In genomic region chr11:57653162-57653561, GRCh38 we compare ENCODE assay signal across 16 cellular contexts. TPM values are rescaled to one million over a fixed set of nuclear protein-coding genes. Genes with fewer than 3 reads are reported as not detected.
DNase-seq lines count a peak whose midpoint lies in the region; ATAC-seq and TF ChIP-seq lines count a peak whose summit lies in the region.
"Had no signal": no experiment of that assay in that cellular context is flagged by ENCODE, and none has a peak within 500 bp of the region (broad histone marks: within the 10 kb centered on the region; RNA-seq: fewer than 3 reads in every experiment).

No MANE protein-coding gene starts in this region.

- H3K4me3 ChIP-seq in MM.1S (ENCODE audit: low read length) (0 out of 2 replicates have a peak overlapping the region, but pooled peaks have one; percentile 22), adipocyte (ENCODE audit: low read length) (peak overlapping the region; percentile 57), neural progenitor cell (no peak overlapping the region)
- H3K4me3 ChIP-seq: left lung, upper lobe of left lung had no signal

- no peaks in the 10 kb centered on the region for H3K9me2 ChIP-seq in MM.1S (replicated peaks; ENCODE audit: insufficient read depth, low read length)

- no peak for TF ChIP-seq CTCF in MM.1S (IDR thresholded peaks at IDR 0.05; ENCODE audit: low read length)
- no peak for TF ChIP-seq CTCF in neural progenitor cell (IDR thresholded peaks at IDR 0.05)

- peaks cover 19% of the 10 kb centered on the region for H3K4me1 ChIP-seq in MM.1S (ENCODE audit: low read length)
- peaks cover 26% of the 10 kb centered on the region for H3K4me1 ChIP-seq in adipocyte (ENCODE audit: control insufficient read depth, insufficient read depth, low read length)
- H3K4me1 ChIP-seq in neural progenitor cell = peaks cover 42% of the 10 kb centered on the region

- no peak for DNase-seq in T-helper 2 cell treated with Interferon-gamma antibody and Interleukin-4, amounts not matched to agents 5 μg/mL and 100 μg/mL, for 36 hours (ENCODE audit: low spot score)
- DNase-seq in T-helper 2 cell = no peak
- no peak for DNase-seq in MM.1S
- no peak for DNase-seq in adipocyte (ENCODE audit: low read depth)
- no peak for DNase-seq in neural progenitor cell (ENCODE audit: low spot score)
- no peak for DNase-seq in cerebellum (ENCODE audit: low spot score)
- DNase-seq: activated CD4-positive, alpha-beta T cell treated with anti-CD3 and anti-CD28 coated beads for 1 hour; COR-L47; left lung; NCI-H1105 treated with DMSO at 0.1 percent for 48 hours; NCI-H345; stimulated activated CD4-positive, alpha-beta T cell treated with anti-CD3 and anti-CD28 coated beads, Interleukin-2, amount 100 ng/mL, for 24 hours; upper lobe of left lung had no signal

- H3F3A ChIP-seq in MM.1S (ENCODE audit: insufficient read depth, low read length) = peaks cover 7% of the 10 kb centered on the region
- H3F3A ChIP-seq in neural progenitor cell (ENCODE audit: low read depth) = peaks cover 58% of the 10 kb centered on the region

- no peak overlapping the region for H3K27ac ChIP-seq in MM.1S (ENCODE audit: low read length)
- no peak overlapping the region for H3K27ac ChIP-seq in neural progenitor cell
- H3K27ac ChIP-seq: upper lobe of left lung had no signal

- H3K36me3 ChIP-seq in MM.1S (replicated peaks; ENCODE audit: insufficient read depth, low read length) (no peaks in the 10 kb centered on the region), adipocyte (ENCODE audit: control insufficient read depth, insufficient read depth, low read length, severe bottlenecking) (no peaks in the 10 kb centered on the region), neural progenitor cell (no peaks in the 10 kb centered on the region)
- H3K36me3 ChIP-seq: left lung, upper lobe of left lung had no signal

- H3K4me3 Mint-ChIP-seq in T-helper 2 cell treated with Interferon-gamma antibody and Interleukin-4, amounts not matched to agents 5 μg/mL and 100 μg/mL, for 36 hours = peak overlapping the region; percentile 2
- H3K4me3 Mint-ChIP-seq in neural progenitor cell = no peak overlapping the region

- H3K79me2 ChIP-seq in MM.1S (ENCODE audit: low read length) (peaks cover 6% of the 10 kb centered on the region), neural progenitor cell (ENCODE audit: low read depth) (peaks cover 6% of the 10 kb centered on the region)

- H2AFZ ChIP-seq in MM.1S (ENCODE audit: low read length) (peak overlapping the region; percentile 59), neural progenitor cell (replicated peaks) (no peak overlapping the region)

- H3K9me3 ChIP-seq in MM.1S (replicated peaks; ENCODE audit: insufficient read depth, low read length) = no peaks in the 10 kb centered on the region
- no peaks in the 10 kb centered on the region for H3K9me3 ChIP-seq in adipocyte (ENCODE audit: control insufficient read depth, low read length)
- H3K9me3 ChIP-seq in neural progenitor cell (ENCODE audit: low read depth) = no peaks in the 10 kb centered on the region
- H3K9me3 ChIP-seq: left lung, upper lobe of left lung had no signal

- peaks cover 14% of the 10 kb centered on the region for H3K27me3 Mint-ChIP-seq in T-helper 2 cell treated with Interferon-gamma antibody and Interleukin-4, amounts not matched to agents 5 μg/mL and 100 μg/mL, for 36 hours (ENCODE audit: low read depth)
- peaks cover 16% of the 10 kb centered on the region for H3K27me3 Mint-ChIP-seq in neural progenitor cell (ENCODE audit: insufficient read depth, low read depth)

- no peak for ATAC-seq in GM18868 (IDR thresholded peaks at IDR 0.05; ENCODE audit: unreplicated experiment)
- no peak for ATAC-seq in HG02840 (IDR thresholded peaks at IDR 0.05; ENCODE audit: low FRiP score, unreplicated experiment)
- ATAC-seq: left lung had no signal

- H3K27me3 ChIP-seq in MM.1S (replicated peaks; ENCODE audit: insufficient read depth, low read length) (peaks cover 10% of the 10 kb centered on the region), adipocyte (replicated peaks; ENCODE audit: control insufficient read depth, insufficient read depth, low read length) (no peaks in the 10 kb centered on the region), neural progenitor cell (peaks cover 18% of the 10 kb centered on the region)

- H3K36me3 Mint-ChIP-seq in T-helper 2 cell treated with Interferon-gamma antibody and Interleukin-4, amounts not matched to agents 5 μg/mL and 100 μg/mL, for 36 hours (ENCODE audit: low read depth) = peaks cover 3% of the 10 kb centered on the region
- H3K36me3 Mint-ChIP-seq in neural progenitor cell = no peaks in the 10 kb centered on the region

- H3K9ac ChIP-seq in MM.1S (ENCODE audit: low read length) = no peak overlapping the region
- peak overlapping the region; percentile 70 for H3K9ac ChIP-seq in adipocyte (ENCODE audit: low read length)
- no peak overlapping the region for H3K9ac ChIP-seq in neural progenitor cell

- H3K27ac Mint-ChIP-seq in T-helper 2 cell treated with Interferon-gamma antibody and Interleukin-4, amounts not matched to agents 5 μg/mL and 100 μg/mL, for 36 hours = peak overlapping the region; percentile 3
- H3K27ac Mint-ChIP-seq in neural progenitor cell = no peak overlapping the region

- peak overlapping the region; percentile 35 for H3K4me2 ChIP-seq in MM.1S (ENCODE audit: low read depth, low read length)
- H3K4me2 ChIP-seq in neural progenitor cell = peak overlapping the region; percentile 36

- H3K4me1 Mint-ChIP-seq in T-helper 2 cell treated with Interferon-gamma antibody and Interleukin-4, amounts not matched to agents 5 μg/mL and 100 μg/mL, for 36 hours (ENCODE audit: low read depth) = peaks cover 37% of the 10 kb centered on the region
- H3K4me1 Mint-ChIP-seq in neural progenitor cell = peaks cover 47% of the 10 kb centered on the region

- H3K9me3 Mint-ChIP-seq in T-helper 2 cell treated with Interferon-gamma antibody and Interleukin-4, amounts not matched to agents 5 μg/mL and 100 μg/mL, for 36 hours = no peaks in the 10 kb centered on the region
- H3K9me3 Mint-ChIP-seq in neural progenitor cell = peaks cover 2% of the 10 kb centered on the region

- H4K20me1 ChIP-seq in MM.1S (ENCODE audit: insufficient read depth, low read length) (no peaks in the 10 kb centered on the region), neural progenitor cell (ENCODE audit: low read depth) (peaks cover 31% of the 10 kb centered on the region)

RNA-seq across cellular contexts. Expression of gene YPEL4, which starts 3.5 kb away (rescaled TPM):
- total RNA-seq in neural progenitor cell (ENCODE audit: low replicate concordance) = 0.22 TPM in 1 of 2 replicates, not detected in the other
- 1.8 TPM for total RNA-seq in cerebellum
- total RNA-seq: HT-29 had no signal

RNA-seq across cellular contexts. Expression of gene CLP1, which starts 4.4 kb away (rescaled TPM):
- total RNA-seq in neural progenitor cell (ENCODE audit: low replicate concordance) (18.0 TPM in 2 replicates), cerebellum (8.3 TPM)

RNA-seq across cellular contexts. Expression of gene ZDHHC5, which starts 14.8 kb away (rescaled TPM):
- total RNA-seq in neural progenitor cell (ENCODE audit: low replicate concordance) = 28.5 and 41.8 TPM in 2 replicates
- 23.0 TPM for total RNA-seq in cerebellum

RNA-seq across cellular contexts. Expression of gene SERPING1, which starts 55.7 kb away (rescaled TPM):
- 46.0 and 68.1 TPM in 2 replicates for total RNA-seq in neural progenitor cell (ENCODE audit: low replicate concordance)
- total RNA-seq in cerebellum = 16.7 TPM
- total RNA-seq: HT-29 had no signal

RNA-seq across cellular contexts. Expression of gene MED19, which starts 58.9 kb away (rescaled TPM):
- total RNA-seq in neural progenitor cell (ENCODE audit: low replicate concordance) (11.8 and 15.1 TPM in 2 replicates), cerebellum (15.3 TPM)
